Comparison of ENCODE assay signal across 1 cellular context in genomic region chr19:40348125-40348913, GRCh38.
TF ChIP-seq lines count a peak whose summit lies in the region.

Gene C19orf47 (minus strand): TSS chr19:40348397. CDS start chr19:40341857, 6,540 bp downstream.
Gene PLD3 (plus strand): TSS chr19:40348695. CDS start chr19:40366484, 17,789 bp downstream.

TF ChIP-seq in K562, 482 proteins besides CTCF, POLR2A, EP300 and RAD21 (continued from another document):
- no peak for TF ChIP-seq E2F8 (IDR thresholded peaks at IDR 0.05; ENCODE audit: low read depth, partially characterized antibody)
- no peak for TF ChIP-seq HEY1 (CRISPR knock-in tag; IDR thresholded peaks at IDR 0.05; ENCODE audit: borderline replicate concordance)
TF ChIP-seq in K562: peak in this region for 127.
